In genomic region chr9:136950656-136951030, GRCh38 we compare ENCODE assay signal across 8 cellular contexts. TPM values are rescaled to one million over a fixed set of nuclear protein-coding genes. Genes with fewer than 3 reads are reported as not detected.
A peak's percentile ranks its signal among the peaks of the same experiment; 100 is the strongest.
DNase-seq lines count a peak whose midpoint lies in the region; ATAC-seq, FAIRE-seq and TF ChIP-seq lines count a peak whose summit lies in the region.

No MANE protein-coding gene starts in this region.

- H3K9me3 Mint-ChIP-seq in natural killer cell: no peaks in the 10 kb centered on the region

- no peak for FAIRE-seq in RCC 7860 (lab: Jason Lieb, UNC)

- H3K27ac ChIP-seq in ectodermal cell (ENCODE audit: insufficient read depth, low read depth, low read length, poor library complexity, severe bottlenecking): no peak overlapping the region

- TF ChIP-seq CTCF in BJ (IDR thresholded peaks at IDR 0.05; ENCODE audit: insufficient read depth, low read depth, low read length) (no peak), natural killer cell (IDR thresholded peaks at IDR 0.05) (no peak)

- WGBS in ectodermal cell, 2 experiments: 44 to 46% methylated on average over 7 of the region's 7 CpGs

- H3K27me3 ChIP-seq in BJ (ENCODE audit: control insufficient read depth, insufficient read depth, low read length) (no peaks in the 10 kb centered on the region), ectodermal cell (ENCODE audit: control insufficient read depth, insufficient read depth, low read length, poor library complexity, severe bottlenecking) (no peaks in the 10 kb centered on the region)

- CTCF ChIA-PET in BJ (lab: Yijun Ruan, JAX): interaction anchor here (0.9 to 1.3 kb wide), 4 partner anchors 35 to 85 kb away, joined by 3 read pairs; no protein-coding TSS in a partner anchor

- no peaks in the 10 kb centered on the region for H3K36me3 ChIP-seq in BJ (ENCODE audit: control insufficient read depth, insufficient read depth, low read length)
- H3K36me3 ChIP-seq in ectodermal cell (ENCODE audit: control insufficient read depth, insufficient read depth, low read length): no peaks in the 10 kb centered on the region

- peak overlapping the region; percentile 47 for H3K4me3 Mint-ChIP-seq in natural killer cell

- intact Hi-C loops in natural killer cell (cut with micrococcal nuclease): no loop called here

- no peaks in the 10 kb centered on the region for H3K36me3 Mint-ChIP-seq in natural killer cell

- H3K4me1 ChIP-seq in ectodermal cell (ENCODE audit: control insufficient read depth, insufficient read depth, low read length): peaks cover 15% of the 10 kb centered on the region

- no peak for DNase-seq in BJ (ENCODE audit: low read depth)
- DNase-seq in M059J (ENCODE audit: low read depth): peak; percentile 39
- no peak for DNase-seq in natural killer cell
- no peak for DNase-seq in RCC 7860 (ENCODE audit: low spot score)

- H3K27me3 Mint-ChIP-seq in natural killer cell (ENCODE audit: low read depth in 2 of 2): no peaks in the 10 kb centered on the region

- peak overlapping the region; percentile 81 to 92 for H3K27ac Mint-ChIP-seq in natural killer cell

- POLR2A ChIA-PET in BJ (lab: Charles Lee): no interaction called here

- H3K4me3 ChIP-seq in BJ (ENCODE audit: low read depth, low read length) (peak overlapping the region; percentile 68; the same call in 1 of the 2 replicates), ectodermal cell (ENCODE audit: insufficient read depth, low read depth, low read length) (peak overlapping the region; percentile 51)

- H3K9me3 ChIP-seq in ectodermal cell (ENCODE audit: control insufficient read depth, low read length): no peaks in the 10 kb centered on the region

- H3K4me1 Mint-ChIP-seq in natural killer cell: peaks cover 0 to 35% of the 10 kb centered on the region in 2 donors

- ATAC-seq in natural killer cell: no peak
- ATAC-seq in GM18907 (IDR thresholded peaks at IDR 0.05; ENCODE audit: unreplicated experiment): no peak
- ATAC-seq in GM21529 (IDR thresholded peaks at IDR 0.05; ENCODE audit: unreplicated experiment): no peak
- no peak for ATAC-seq in GM19324 (IDR thresholded peaks at IDR 0.05; ENCODE audit: low FRiP score, unreplicated experiment)

RNA-seq across cellular contexts. Expression of gene LCN12, which starts 1.4 kb away (rescaled TPM):
- 0.36 and 0.40 TPM in 2 replicates for polyA plus RNA-seq in BJ (2011; rRNA removed)
- not detected in 2 replicates for polyA minus RNA-seq in BJ (2011; rRNA and poly(A)+ RNA removed)
- total RNA-seq in M059J (2014; rRNA removed; shearing (Covaris generic)): 1.2 TPM in 1 of 2 replicates, not detected in the other
- polyA plus RNA-seq in ectodermal cell (2013, experiment 1 of 4): not detected
- 0.78 TPM for polyA plus RNA-seq in ectodermal cell (2013, experiment 2 of 4)
- 0.64 TPM for polyA plus RNA-seq in ectodermal cell (2013, experiment 3 of 4)
- 0.77 TPM for polyA plus RNA-seq in ectodermal cell (2013, experiment 4 of 4)
- total RNA-seq in natural killer cell: 10 to 100 TPM in 1 of 3 donors, 1 to 10 TPM in 2; 9.2 to 11.3 (median 9.8) TPM

RNA-seq across cellular contexts. Expression of gene C8G, which starts 5.6 kb away (rescaled TPM):
- polyA plus RNA-seq in BJ (2011; rRNA removed): 0.48 and 0.60 TPM in 2 replicates
- 0.62 TPM in 1 of 2 replicates, not detected in the other for polyA minus RNA-seq in BJ (2011; rRNA and poly(A)+ RNA removed)
- total RNA-seq in M059J (2014; rRNA removed; shearing (Covaris generic)): 0.89 TPM in 1 of 2 replicates, not detected in the other
- polyA plus RNA-seq in ectodermal cell (2013, experiment 1 of 4): not detected
- polyA plus RNA-seq in ectodermal cell (2013, experiment 2 of 4): not detected
- not detected for polyA plus RNA-seq in ectodermal cell (2013, experiment 3 of 4)
- not detected for polyA plus RNA-seq in ectodermal cell (2013, experiment 4 of 4)
- total RNA-seq in natural killer cell: 1 to 10 TPM; 3.9 to 8.5 (median 7.3) TPM

RNA-seq across cellular contexts. Expression of gene FBXW5, which starts 6.1 kb away (rescaled TPM):
- 46.9 and 71.9 TPM in 2 replicates for polyA plus RNA-seq in BJ (2011; rRNA removed)
- 70.4 and 101 TPM in 2 replicates for polyA minus RNA-seq in BJ (2011; rRNA and poly(A)+ RNA removed)
- total RNA-seq in M059J (2014; rRNA removed; shearing (Covaris generic)): 78.4 and 117 TPM in 2 replicates
- 52.7 TPM for polyA plus RNA-seq in ectodermal cell (2013, experiment 1 of 4)
- polyA plus RNA-seq in ectodermal cell (2013, experiment 2 of 4): 54.9 TPM
- 40.9 TPM for polyA plus RNA-seq in ectodermal cell (2013, experiment 3 of 4)
- polyA plus RNA-seq in ectodermal cell (2013, experiment 4 of 4): 48.6 TPM
- total RNA-seq in natural killer cell: 100 to 1,000 TPM; 117 to 144 (median 136) TPM

RNA-seq across cellular contexts. Expression of gene PTGDS, which starts 26.7 kb away (rescaled TPM):
- polyA plus RNA-seq in BJ (2011; rRNA removed): 0.31 and 0.58 TPM in 2 replicates
- 0.47 TPM in 1 of 2 replicates, not detected in the other for polyA minus RNA-seq in BJ (2011; rRNA and poly(A)+ RNA removed)
- total RNA-seq in M059J (2014; rRNA removed; shearing (Covaris generic)): not detected in 2 replicates
- polyA plus RNA-seq in ectodermal cell (2013, experiment 1 of 4): not detected
- 0.57 TPM for polyA plus RNA-seq in ectodermal cell (2013, experiment 2 of 4)
- 1.0 TPM for polyA plus RNA-seq in ectodermal cell (2013, experiment 3 of 4)
- polyA plus RNA-seq in ectodermal cell (2013, experiment 4 of 4): 1.2 TPM
- total RNA-seq in natural killer cell: 100 to 1,000 TPM; 157 to 361 (median 296) TPM

RNA-seq across cellular contexts. Expression of gene LCNL1, which starts 32.1 kb away (rescaled TPM):
- polyA plus RNA-seq in BJ (2011; rRNA removed): 0.01 and 0.06 TPM in 2 replicates
- not detected in 2 replicates for polyA minus RNA-seq in BJ (2011; rRNA and poly(A)+ RNA removed)
- not detected in 2 replicates for total RNA-seq in M059J (2014; rRNA removed; shearing (Covaris generic))
- 0.24 TPM for polyA plus RNA-seq in ectodermal cell (2013, experiment 1 of 4)
- polyA plus RNA-seq in ectodermal cell (2013, experiment 2 of 4): 0.07 TPM
- not detected for polyA plus RNA-seq in ectodermal cell (2013, experiment 3 of 4)
- polyA plus RNA-seq in ectodermal cell (2013, experiment 4 of 4): 0.32 TPM
- 1 to 10 TPM; 4.9 to 8.4 (median 8.2) TPM for total RNA-seq in natural killer cell
